Comparison of ENCODE assay signal across 9 cellular contexts in the genomic region with DNA sequence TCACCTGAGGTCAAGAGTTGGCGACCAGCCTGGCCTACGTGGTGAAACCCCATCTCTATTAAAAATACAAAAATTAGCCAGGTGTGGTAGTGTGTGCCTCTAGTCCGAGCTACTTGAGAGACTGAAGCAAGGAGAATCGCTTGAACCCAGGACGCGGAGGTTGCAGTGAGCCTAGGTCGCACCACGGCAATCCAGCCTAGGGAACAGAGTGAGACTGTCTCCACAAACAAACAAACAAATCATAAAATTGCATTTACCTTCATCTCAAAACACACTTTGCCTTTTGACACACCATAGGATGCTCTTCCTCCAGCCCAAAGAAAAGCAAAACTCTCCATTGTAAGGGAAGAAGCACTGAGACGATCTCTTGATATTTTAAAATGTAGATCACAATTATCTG. TPM values are rescaled to one million over a fixed set of nuclear protein-coding genes. Genes with fewer than 3 reads are reported as not detected.
DNase-seq lines count a peak whose midpoint lies in the region; ATAC-seq and TF ChIP-seq lines count a peak whose summit lies in the region.
"Had no signal": no experiment of that assay in that cellular context is flagged by ENCODE, and none has a peak within 500 bp of the region (broad histone marks: within the 10 kb centered on the region; RNA-seq: fewer than 3 reads in every experiment).

No MANE protein-coding gene starts in this region.

- POLR2A ChIA-PET in IMR-90 (lab: Charles Lee; ENCODE audit: unreplicated experiment): no interaction called here
- POLR2A ChIA-PET in naive thymus-derived CD8-positive, alpha-beta T cell (lab: Charles Lee): interaction anchor here (4.3 to 25.8 kb wide), 3 partner anchors 16 to 410 kb away, joined by 20 to 1109 read pairs (median 366); partner anchors contain the start of genes ADSS2 and COX20

- H3K4me2 ChIP-seq in IMR-90 (ENCODE audit: low read depth, low read length): peak overlapping the region; percentile 45; the same call in 1 of the 2 replicates
- H3K4me2 ChIP-seq in mammary epithelial cell (ENCODE audit: insufficient read depth, low read depth, low read length): peak overlapping the region; percentile 96

- H3K79me2 ChIP-seq in mammary epithelial cell (ENCODE audit: insufficient read depth, low read length): peaks cover 92% of the 10 kb centered on the region

- H3K9me1 ChIP-seq in IMR-90 (ENCODE audit: insufficient read depth, low read length): no peaks in the 10 kb centered on the region

- H3K36me3 Mint-ChIP-seq in CD14-positive monocyte: peaks cover 67 to 74% of the 10 kb centered on the region in 2 donors
- peaks cover 14 to 74% (median 53%) of the 10 kb centered on the region in 3 donors for H3K36me3 Mint-ChIP-seq in naive thymus-derived CD8-positive, alpha-beta T cell

- no peak overlapping the region for H2BK20ac ChIP-seq in IMR-90 (ENCODE audit: low read depth, low read length)

- H3K4me3 Mint-ChIP-seq in CD14-positive monocyte: peak overlapping the region in 1 of 2 donors; percentile 37
- peak overlapping the region; percentile 80 to 99 (median 92) for H3K4me3 Mint-ChIP-seq in naive thymus-derived CD8-positive, alpha-beta T cell

- H3K23ac ChIP-seq in IMR-90 (ENCODE audit: low read depth, low read length): no peak overlapping the region

- no peak overlapping the region for H2AK9ac ChIP-seq in IMR-90 (replicated peaks; ENCODE audit: low read depth, low read length, poor library complexity)

- no peak overlapping the region for H3K56ac ChIP-seq in IMR-90 (ENCODE audit: extremely low read depth, insufficient read depth, low read length)

- H3K27ac ChIP-seq in IMR-90 (ENCODE audit: insufficient read depth, low read length): no peak overlapping the region
- no peak overlapping the region for H3K27ac ChIP-seq in mammary epithelial cell (ENCODE audit: insufficient read depth, low read depth, low read length)

- H4K91ac ChIP-seq in IMR-90 (ENCODE audit: insufficient read depth, low read depth, low read length): no peak overlapping the region

- no peak overlapping the region for H2AK5ac ChIP-seq in IMR-90 (ENCODE audit: low read depth, low read length)

- H2AFZ ChIP-seq in IMR-90 (replicated peaks; ENCODE audit: low read length, poor library complexity) (no peak overlapping the region), mammary epithelial cell (ENCODE audit: low read depth, low read length) (no peak overlapping the region)

- peaks cover 0 to 4% (median 0%) of the 10 kb centered on the region in 7 donors for H3K9me3 Mint-ChIP-seq in CD14-positive monocyte
- peaks cover 0 to 3% (median 0%) of the 10 kb centered on the region in 9 donors for H3K9me3 Mint-ChIP-seq in naive thymus-derived CD8-positive, alpha-beta T cell

- no peak overlapping the region for H2BK5ac ChIP-seq in IMR-90 (ENCODE audit: low read depth, low read length, poor library complexity, severe bottlenecking)

- no peak overlapping the region for H4K5ac ChIP-seq in IMR-90 (ENCODE audit: low read depth, low read length)

- H3K36me3 ChIP-seq in IMR-90 (ENCODE audit: control insufficient read depth, insufficient read depth, low read length) (peaks cover 53% of the 10 kb centered on the region), mammary epithelial cell (ENCODE audit: insufficient read depth, low read length) (peaks cover 50% of the 10 kb centered on the region)

- no peak overlapping the region for H3K14ac ChIP-seq in IMR-90 (replicated peaks; ENCODE audit: low read depth, low read length)

- in situ Hi-C loops in IMR-90 (cut with MboI; ENCODE audit: low sequenced_read_pairs): no loop called here
- in situ Hi-C loops in mammary epithelial cell (cut with MboI; ENCODE audit: low sequenced_read_pairs in 2 of 2): loop anchor here in 1 of 2 donors (10.0 to 25.0 kb wide), 2 partner anchors 105 to 177 kb away; a partner anchor contains a TSS

- WGBS in IMR-90 (ENCODE audit: extremely low coverage in 2 of 2, insufficient read length in 1 of 2), 2 experiments: no CpG with 5 or more reads among the region's 9 CpGs
- 58% methylated on average over 9 of the region's 9 CpGs for WGBS in mammary epithelial cell (ENCODE audit: low coverage, missing lambda C conversion rate)

- H3K27ac Mint-ChIP-seq in CD14-positive monocyte: peak overlapping the region; percentile 6 to 74 (median 20)
- H3K27ac Mint-ChIP-seq in naive thymus-derived CD8-positive, alpha-beta T cell: peak overlapping the region; percentile 28 to 100 (median 88)

- dilution Hi-C loops in IMR-90 (cut with HindIII; ENCODE audit: low sequenced_read_pairs, unreplicated experiment) (no loop called here), mammary epithelial cell (cut with HindIII; ENCODE audit: low sequenced_read_pairs) (no loop called here)

- peaks cover 5% of the 10 kb centered on the region for H3K4me1 ChIP-seq in IMR-90 (ENCODE audit: control insufficient read depth, insufficient read depth, low read length)
- peaks cover 17% of the 10 kb centered on the region for H3K4me1 ChIP-seq in mammary epithelial cell (ENCODE audit: insufficient read depth, low read length)

- TF ChIP-seq RAD21 in IMR-90 (IDR thresholded peaks at IDR 0.05; ENCODE audit: low read length): no peak

- H3K4me3 ChIP-seq in IMR-90 (ENCODE audit: insufficient read depth, low read depth, low read length): no peak overlapping the region
- peak overlapping the region in 2 of 3 experiments; percentile 96 to 97 for H3K4me3 ChIP-seq in mammary epithelial cell (replicated peaks in 1 of 3; ENCODE audit: insufficient read depth in 1 of 3, low read depth in 2 of 3, low read length in 3 of 3)

- no peak overlapping the region for H4K8ac ChIP-seq in IMR-90 (ENCODE audit: low read depth in 2 of 2, low read length in 2 of 2)

- DNase-seq in CD14-positive monocyte (ENCODE audit: low spot score): no peak
- no peak for DNase-seq in IMR-90
- DNase-seq in mammary epithelial cell: no peak
- no peak for DNase-seq in naive thymus-derived CD8-positive, alpha-beta T cell
- no peak for DNase-seq in OCI-M1 (lab: John Stamatoyannopoulos, UW)
- no peak for DNase-seq in NAMALWA (ENCODE audit: low spot score)
- no peak for DNase-seq in NK-92 treated with Interleukin-12 subunit alpha and Interleukin-12 subunit beta, amount 100 ng/mL, for 24 hours (lab: John Stamatoyannopoulos, UW)
- no peak for DNase-seq in SW480 (ENCODE audit: low spot score)
- DNase-seq: GF-D8 had no signal

- H3K27me3 ChIP-seq in IMR-90 (ENCODE audit: control insufficient read depth, insufficient read depth, low read length): no peaks in the 10 kb centered on the region
- H3K27me3 ChIP-seq in mammary epithelial cell (ENCODE audit: insufficient read depth, low read length): no peaks in the 10 kb centered on the region

- H4K20me1 ChIP-seq in IMR-90 (ENCODE audit: insufficient read depth, low read length) (peaks cover 76% of the 10 kb centered on the region), mammary epithelial cell (ENCODE audit: insufficient read depth, low read length) (peaks cover 26% of the 10 kb centered on the region)

- peaks cover 11 to 34% of the 10 kb centered on the region in 2 experiments; a peak in 3 of 4 replicates for H3K79me1 ChIP-seq in IMR-90 (ENCODE audit: low read depth in 1 of 2, low read length in 2 of 2)

- no peak overlapping the region; the same call in 1 of the 2 replicates for H3K9ac ChIP-seq in IMR-90 (ENCODE audit: low read depth, low read length)
- no peak overlapping the region for H3K9ac ChIP-seq in mammary epithelial cell (ENCODE audit: insufficient read depth, low read length)

- no peak for TF ChIP-seq POLR2A in IMR-90 (IDR thresholded peaks at IDR 0.05; ENCODE audit: low read depth, low read length)

- no peak for ATAC-seq in IMR-90 (ENCODE audit: low read depth)
- no peak for ATAC-seq in naive thymus-derived CD8-positive, alpha-beta T cell

- H2BK120ac ChIP-seq in IMR-90 (ENCODE audit: low read depth, low read length): no peak overlapping the region

- intact Hi-C loops in CD14-positive monocyte (cut with micrococcal nuclease): loop anchor here (5.0 to 10.0 kb wide), 4 partner anchors 65 to 205 kb away; partner anchors contain the start of gene DESI2 (in 1 of the 2)
- intact Hi-C loops in IMR-90 (cut with micrococcal nuclease): no loop called here
- intact Hi-C loops in mammary epithelial cell (cut with micrococcal nuclease): loop anchor here (5.0 kb wide), 1 partner anchor 1632 kb away; no protein-coding TSS in a partner anchor

- H3K18ac ChIP-seq in IMR-90 (ENCODE audit: low read depth, low read length): no peak overlapping the region

- H3K9me3 ChIP-seq in IMR-90 (ENCODE audit: control insufficient read depth, insufficient read depth, low read length): no peaks in the 10 kb centered on the region
- H3K9me3 ChIP-seq in mammary epithelial cell (replicated peaks; ENCODE audit: insufficient read depth, low read length): no peaks in the 10 kb centered on the region

- peaks cover 60% of the 10 kb centered on the region for H3K4me1 Mint-ChIP-seq in CD14-positive monocyte
- H3K4me1 Mint-ChIP-seq in naive thymus-derived CD8-positive, alpha-beta T cell: peaks cover 27 to 81% (median 71%) of the 10 kb centered on the region in 4 donors

- no peak for TF ChIP-seq CTCF in CD14-positive monocyte (IDR thresholded peaks at IDR 0.05)
- TF ChIP-seq CTCF in IMR-90 (conservative IDR thresholded peaks at IDR 0.05; ENCODE audit: low read depth, low read length): no peak
- TF ChIP-seq CTCF in mammary epithelial cell (conservative IDR thresholded peaks at IDR 0.05 in 1 of 2, IDR thresholded peaks at IDR 0.05 in 1 of 2; ENCODE audit: extremely low read depth in 1 of 2, insufficient read depth in 1 of 2, low read depth in 1 of 2, low read length in 2 of 2): no peak

- H3K27me3 Mint-ChIP-seq in CD14-positive monocyte (ENCODE audit: low read depth in 3 of 3): peaks cover 0 to 3% (median 0%) of the 10 kb centered on the region in 3 donors
- peaks cover 0 to 2% (median 0%) of the 10 kb centered on the region in 5 donors for H3K27me3 Mint-ChIP-seq in naive thymus-derived CD8-positive, alpha-beta T cell

- BruUV-seq in IMR-90 (replicated peaks; lab: Mats Ljungman, UMichigan): no TSS peak
- no TSS peak for BruUV-seq in mammary epithelial cell (replicated peaks; lab: Mats Ljungman, UMichigan)

- CTCF ChIA-PET in IMR-90 (lab: Yijun Ruan, JAX) (no interaction called here), mammary epithelial cell (lab: Charles Lee; ENCODE audit: low non-redundant PET) (no interaction called here)

- H3K4ac ChIP-seq in IMR-90 (ENCODE audit: low read depth, low read length): no peak overlapping the region

- H2BK15ac ChIP-seq in IMR-90 (ENCODE audit: low read depth, low read length): no peak overlapping the region

RNA-seq across cellular contexts. Expression of gene HNRNPU, which starts 4.3 kb away (rescaled TPM):
- polyA plus RNA-seq in CD14-positive monocyte: 100 to 1,000 TPM in 1 of 2 donors, 10 to 100 TPM in 1; 71.5 to 143 TPM
- 151 and 343 TPM in 2 replicates for total RNA-seq in IMR-90 (2012; rRNA removed)
- 144 and 169 TPM in 2 replicates for polyA plus RNA-seq in IMR-90 (2012; rRNA removed)
- 41.1 and 87.3 TPM in 2 replicates for polyA plus RNA-seq in IMR-90 (2012; cell fraction: cytosol; rRNA removed)
- polyA plus RNA-seq in IMR-90 (2012; cell fraction: nucleus; rRNA removed; ENCODE audit: low replicate concordance): 31.2 and 90.2 TPM in 2 replicates
- 100 to 1,000 TPM; 167 to 292 TPM for total RNA-seq in mammary epithelial cell
- polyA plus RNA-seq in mammary epithelial cell: 126 TPM
- 322 TPM for polyA minus RNA-seq in mammary epithelial cell
- 100 to 1,000 TPM; 395 to 403 TPM for total RNA-seq in naive thymus-derived CD8-positive, alpha-beta T cell
- polyA plus RNA-seq in naive thymus-derived CD8-positive, alpha-beta T cell: 100 to 1,000 TPM; 179 to 392 (median 281) TPM

RNA-seq across cellular contexts. Expression of gene COX20, which starts 24.6 kb away (rescaled TPM):
- 10 to 100 TPM; 15.8 to 17.9 TPM for polyA plus RNA-seq in CD14-positive monocyte
- total RNA-seq in IMR-90 (2012; rRNA removed): 13.3 and 26.9 TPM in 2 replicates
- polyA plus RNA-seq in IMR-90 (2012; rRNA removed): 27.0 and 27.5 TPM in 2 replicates
- 4.6 and 8.8 TPM in 2 replicates for polyA plus RNA-seq in IMR-90 (2012; cell fraction: cytosol; rRNA removed)
- polyA plus RNA-seq in IMR-90 (2012; cell fraction: nucleus; rRNA removed; ENCODE audit: low replicate concordance): 1.7 and 15.7 TPM in 2 replicates
- total RNA-seq in mammary epithelial cell: 10 to 100 TPM; 13.7 to 35.4 TPM
- 23.5 TPM for polyA plus RNA-seq in mammary epithelial cell
- polyA minus RNA-seq in mammary epithelial cell: 7.8 TPM
- 10 to 100 TPM; 35.8 to 36.8 TPM for total RNA-seq in naive thymus-derived CD8-positive, alpha-beta T cell
- polyA plus RNA-seq in naive thymus-derived CD8-positive, alpha-beta T cell: 10 to 100 TPM; 31.4 to 52.6 (median 49.3) TPM
